1 cellular context compared by ENCODE assay signal in genomic region chr1:151703813-151704212, GRCh38.
TF ChIP-seq lines count a peak whose summit lies in the region.

No MANE protein-coding gene starts in this region.

TF ChIP-seq in HepG2, 621 proteins besides CTCF, POLR2A, EP300 and RAD21 (continued from another document and continues in another):
- TF ChIP-seq GMEB1 (CRISPR knock-in tag; IDR thresholded peaks at IDR 0.05; ENCODE audit: borderline replicate concordance) (no peak), ZNF747 (CRISPR knock-in tag; IDR thresholded peaks at IDR 0.05; ENCODE audit: borderline replicate concordance) (no peak), ZNF18 (CRISPR knock-in tag; IDR thresholded peaks at IDR 0.05; ENCODE audit: insufficient replicate concordance) (no peak), PHF5A (CRISPR knock-in tag; IDR thresholded peaks at IDR 0.05; ENCODE audit: low read depth, unreplicated experiment) (no peak), RBM22 (optimal IDR thresholded peaks at IDR 0.05; ENCODE audit: low read length) (no peak), MZF1 (CRISPR knock-in tag; IDR thresholded peaks at IDR 0.05; ENCODE audit: borderline replicate concordance) (no peak), RARA (CRISPR knock-in tag; IDR thresholded peaks at IDR 0.05) (peak; percentile 77), GATAD2A (CRISPR knock-in tag; IDR thresholded peaks at IDR 0.05) (peak; percentile 67), ZNF609 (CRISPR knock-in tag; IDR thresholded peaks at IDR 0.05; ENCODE audit: borderline replicate concordance) (no peak), FOXJ3 (CRISPR knock-in tag; IDR thresholded peaks at IDR 0.05; ENCODE audit: borderline replicate concordance) (no peak), PATZ1 (CRISPR knock-in tag; IDR thresholded peaks at IDR 0.05) (peak; percentile 99), ZSCAN29 (CRISPR knock-in tag; conservative IDR thresholded peaks at IDR 0.05) (no peak), RXRA (CRISPR knock-in tag; IDR thresholded peaks at IDR 0.05) (peak; percentile 43; the same call in 1 of the 2 replicates), HNF4A (CRISPR knock-in tag; IDR thresholded peaks at IDR 0.05) (peak; percentile 31; the same call in 1 of the 2 replicates), RBM39 (IDR thresholded peaks at IDR 0.05; ENCODE audit: low read depth, low read length, poor library complexity, severe bottlenecking) (no peak), ZNF549 (CRISPR knock-in tag; IDR thresholded peaks at IDR 0.05) (no peak), ISX (CRISPR knock-in tag; conservative IDR thresholded peaks at IDR 0.05) (no peak), ZBTB46 (CRISPR knock-in tag; IDR thresholded peaks at IDR 0.05; ENCODE audit: borderline replicate concordance) (no peak), ZNF280B (CRISPR knock-in tag; IDR thresholded peaks at IDR 0.05; ENCODE audit: borderline replicate concordance) (no peak), NR3C1 (CRISPR knock-in tag; IDR thresholded peaks at IDR 0.05) (no peak), SIN3B (IDR thresholded peaks at IDR 0.05; ENCODE audit: low read length) (no peak), HMG20B (CRISPR knock-in tag; conservative IDR thresholded peaks at IDR 0.05) (no peak), ZNF230 (CRISPR knock-in tag; IDR thresholded peaks at IDR 0.05) (no peak), CSRNP2 (CRISPR knock-in tag; conservative IDR thresholded peaks at IDR 0.05; ENCODE audit: low read depth) (no peak), ZHX2 (IDR thresholded peaks at IDR 0.05; ENCODE audit: low read depth) (no peak), ZHX2 (CRISPR knock-in tag; IDR thresholded peaks at IDR 0.05; ENCODE audit: borderline replicate concordance) (no peak), HNRNPUL1 (IDR thresholded peaks at IDR 0.05; ENCODE audit: low read depth, low read length) (no peak), BRCA1 (CRISPR knock-in tag; IDR thresholded peaks at IDR 0.05) (no peak), ZBTB10 (CRISPR knock-in tag; IDR thresholded peaks at IDR 0.05; ENCODE audit: borderline replicate concordance) (peak; percentile 92; the same call in 1 of the 2 replicates), POGZ (CRISPR knock-in tag; IDR thresholded peaks at IDR 0.05) (peak; percentile 32; the same call in 1 of the 2 replicates), MLLT10 (CRISPR knock-in tag; IDR thresholded peaks at IDR 0.05) (no peak), WIZ (CRISPR knock-in tag; IDR thresholded peaks at IDR 0.05) (no peak), ZSCAN21 (CRISPR knock-in tag; IDR thresholded peaks at IDR 0.05; ENCODE audit: borderline replicate concordance) (no peak)
